1 cellular context compared by ENCODE assay signal in the genomic region with DNA sequence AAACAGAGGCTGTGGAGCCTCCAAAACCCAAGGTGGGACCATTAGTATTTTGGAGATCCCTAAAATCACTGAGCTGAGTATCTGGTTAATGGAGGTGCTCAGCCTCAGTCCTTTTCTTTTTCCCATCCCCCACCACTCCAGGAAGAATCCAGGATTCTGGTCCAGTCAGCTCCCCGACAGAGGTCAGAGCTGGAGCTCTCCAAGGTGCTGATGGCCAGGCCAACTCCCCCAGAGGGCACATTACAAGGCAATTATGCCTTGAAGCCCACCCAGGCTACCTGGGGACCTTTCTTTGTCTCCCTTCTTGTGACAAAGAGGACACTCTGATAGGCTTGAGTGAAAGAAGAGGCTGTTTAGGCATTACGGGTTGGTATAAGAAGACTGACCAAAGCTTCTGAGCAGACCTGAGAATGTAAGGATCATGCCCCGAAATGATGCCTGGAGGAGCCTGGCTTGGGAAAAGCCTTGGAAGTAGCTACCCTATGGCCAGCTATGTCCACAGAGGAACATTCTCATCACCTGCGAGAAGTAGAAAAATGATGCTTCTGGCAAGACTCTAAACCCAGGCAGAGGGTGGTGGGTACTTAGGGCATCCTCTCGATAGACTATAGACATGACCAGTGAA.
TF ChIP-seq lines count a peak whose summit lies in the region.

No MANE protein-coding gene starts in this region.

TF ChIP-seq in SK-N-SH, 30 proteins besides CTCF, POLR2A, EP300 and RAD21:
- TF ChIP-seq, protein P1, sequence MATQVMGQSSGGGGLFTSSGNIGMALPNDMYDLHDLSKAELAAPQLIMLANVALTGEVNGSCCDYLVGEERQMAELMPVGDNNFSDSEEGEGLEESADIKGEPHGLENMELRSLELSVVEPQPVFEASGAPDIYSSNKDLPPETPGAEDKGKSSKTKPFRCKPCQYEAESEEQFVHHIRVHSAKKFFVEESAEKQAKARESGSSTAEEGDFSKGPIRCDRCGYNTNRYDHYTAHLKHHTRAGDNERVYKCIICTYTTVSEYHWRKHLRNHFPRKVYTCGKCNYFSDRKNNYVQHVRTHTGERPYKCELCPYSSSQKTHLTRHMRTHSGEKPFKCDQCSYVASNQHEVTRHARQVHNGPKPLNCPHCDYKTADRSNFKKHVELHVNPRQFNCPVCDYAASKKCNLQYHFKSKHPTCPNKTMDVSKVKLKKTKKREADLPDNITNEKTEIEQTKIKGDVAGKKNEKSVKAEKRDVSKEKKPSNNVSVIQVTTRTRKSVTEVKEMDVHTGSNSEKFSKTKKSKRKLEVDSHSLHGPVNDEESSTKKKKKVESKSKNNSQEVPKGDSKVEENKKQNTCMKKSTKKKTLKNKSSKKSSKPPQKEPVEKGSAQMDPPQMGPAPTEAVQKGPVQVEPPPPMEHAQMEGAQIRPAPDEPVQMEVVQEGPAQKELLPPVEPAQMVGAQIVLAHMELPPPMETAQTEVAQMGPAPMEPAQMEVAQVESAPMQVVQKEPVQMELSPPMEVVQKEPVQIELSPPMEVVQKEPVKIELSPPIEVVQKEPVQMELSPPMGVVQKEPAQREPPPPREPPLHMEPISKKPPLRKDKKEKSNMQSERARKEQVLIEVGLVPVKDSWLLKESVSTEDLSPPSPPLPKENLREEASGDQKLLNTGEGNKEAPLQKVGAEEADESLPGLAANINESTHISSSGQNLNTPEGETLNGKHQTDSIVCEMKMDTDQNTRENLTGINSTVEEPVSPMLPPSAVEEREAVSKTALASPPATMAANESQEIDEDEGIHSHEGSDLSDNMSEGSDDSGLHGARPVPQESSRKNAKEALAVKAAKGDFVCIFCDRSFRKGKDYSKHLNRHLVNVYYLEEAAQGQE (IDR thresholded peaks at IDR 0.05; ENCODE audit: low read depth, low read length): peak; percentile 97
- TF ChIP-seq, protein P2, sequence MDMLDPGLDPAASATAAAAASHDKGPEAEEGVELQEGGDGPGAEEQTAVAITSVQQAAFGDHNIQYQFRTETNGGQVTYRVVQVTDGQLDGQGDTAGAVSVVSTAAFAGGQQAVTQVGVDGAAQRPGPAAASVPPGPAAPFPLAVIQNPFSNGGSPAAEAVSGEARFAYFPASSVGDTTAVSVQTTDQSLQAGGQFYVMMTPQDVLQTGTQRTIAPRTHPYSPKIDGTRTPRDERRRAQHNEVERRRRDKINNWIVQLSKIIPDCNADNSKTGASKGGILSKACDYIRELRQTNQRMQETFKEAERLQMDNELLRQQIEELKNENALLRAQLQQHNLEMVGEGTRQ (IDR thresholded peaks at IDR 0.05; ENCODE audit: borderline replicate concordance, low read depth, low read length): no peak
